In the genomic region with DNA sequence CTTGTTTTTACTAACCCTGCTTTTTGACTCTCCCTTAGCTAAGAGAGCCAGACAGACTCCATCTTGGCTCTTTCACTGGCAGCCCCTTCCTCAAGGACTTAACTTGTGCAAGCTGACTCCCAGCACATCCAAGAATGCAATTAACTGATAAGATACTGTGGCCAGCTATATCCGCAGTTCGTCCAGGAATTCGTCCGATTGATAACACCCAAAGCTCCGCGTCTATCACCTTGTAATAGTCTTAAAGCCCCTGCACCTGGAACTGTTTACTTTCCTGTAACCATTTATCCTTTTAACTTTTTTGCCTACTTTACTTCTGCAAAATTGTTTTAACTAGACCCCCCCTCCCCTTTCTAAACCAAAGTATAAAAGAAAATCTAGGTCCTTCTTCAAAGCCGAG, we compare ENCODE assay signal across 5 cellular contexts. TPM values are rescaled to one million over a fixed set of nuclear protein-coding genes. Genes with fewer than 3 reads are reported as not detected.
"Had no signal": no experiment of that assay in that cellular context is flagged by ENCODE, and none has a peak within 500 bp of the region (broad histone marks: within the 10 kb centered on the region; RNA-seq: fewer than 3 reads in every experiment).

No MANE protein-coding gene starts in this region.

RNA-seq across cellular contexts. Expression of gene WDR72, which starts 50.8 kb away (rescaled TPM):
- total RNA-seq: left ventricle myocardium inferior; lung microvascular endothelial cell; mesenteric fat pad; myocyte; naive thymus-derived CD4-positive, alpha-beta T cell had no signal
- polyA plus RNA-seq: naive thymus-derived CD4-positive, alpha-beta T cell had no signal
